Comparison of ENCODE assay signal across 17 cellular contexts in genomic region chr17:71413935-71414334, GRCh38.
DNase-seq lines count a peak whose midpoint lies in the region; ATAC-seq, FAIRE-seq and TF ChIP-seq lines count a peak whose summit lies in the region.
"Had no signal": no experiment of that assay in that cellular context is flagged by ENCODE, and none has a peak within 500 bp of the region (broad histone marks: within the 10 kb centered on the region; RNA-seq: fewer than 3 reads in every experiment).

No MANE protein-coding gene starts in this region.

- no peak overlapping the region for H3K27ac Mint-ChIP-seq in activated T-helper 2 cell treated with anti-CD3 and anti-CD28 coated beads, Interferon-gamma antibody, Interleukin-2, Interleukin-4, amounts not matched to agents 10 μg/mL and 5 μg/mL and 100 μg/mL, durations not matched to agents 14 hours and 24 hours and 36 hours

- no peaks in the 10 kb centered on the region for H4K20me1 ChIP-seq in HCT116 (ENCODE audit: insufficient read depth)

- H3K36me3 ChIP-seq in HCT116 (ENCODE audit: control insufficient read depth in 1 of 2, insufficient read depth in 2 of 2, low read length in 2 of 2), result peaks cover 0 to 9% of the 10 kb centered on the region in 2 experiments; a peak in 1 of 4 replicates
- H3K36me3 ChIP-seq: HAP-1 had no signal

- H3K4me1 ChIP-seq in A549 (peaks cover 36% of the 10 kb centered on the region), HCT116 (ENCODE audit: control insufficient read depth in 1 of 2, insufficient read depth in 2 of 2, low read length in 2 of 2) (peaks cover 9 to 36% of the 10 kb centered on the region in 2 experiments; a peak in 3 of 4 replicates)
- H3K4me1 ChIP-seq: HAP-1 had no signal

- H3K36me3 Mint-ChIP-seq in activated T-helper 2 cell treated with anti-CD3 and anti-CD28 coated beads, Interferon-gamma antibody, Interleukin-2, Interleukin-4, amounts not matched to agents 10 μg/mL and 5 μg/mL and 100 μg/mL, durations not matched to agents 14 hours and 24 hours and 36 hours (ENCODE audit: low read depth), result no peaks in the 10 kb centered on the region

- CTCF ChIA-PET in A549 (lab: Yijun Ruan, JAX) (interaction anchor here (1.0 to 1.7 kb wide), 2 partner anchors 10 to 75 kb away, joined by 4 read pairs; no protein-coding TSS in a partner anchor), HCT116 (lab: Charles Lee) (no interaction called here)

- no TSS peak for BruUV-seq in HCT116 (replicated peaks; lab: Mats Ljungman, UMichigan)

- ATAC-seq in A549, result no peak
- no peak for ATAC-seq in HCT116
- no peak for ATAC-seq in HG03520 (IDR thresholded peaks at IDR 0.05; ENCODE audit: unreplicated experiment)

- no peaks in the 10 kb centered on the region for H3K4me1 Mint-ChIP-seq in activated T-helper 2 cell treated with anti-CD3 and anti-CD28 coated beads, Interferon-gamma antibody, Interleukin-2, Interleukin-4, amounts not matched to agents 10 μg/mL and 5 μg/mL and 100 μg/mL, durations not matched to agents 14 hours and 24 hours and 36 hours (ENCODE audit: low read depth)

- H2AFZ ChIP-seq in HCT116 (ENCODE audit: low read depth, low read length, poor library complexity, severe bottlenecking), result peak overlapping the region; percentile 2

- POLR2A ChIA-PET in A549 (lab: Yijun Ruan, JAX) (interaction anchor here (1.0 kb wide), 1 partner anchor 27 kb away, joined by 3 read pairs; no protein-coding TSS in a partner anchor), HCT116 (lab: Charles Lee) (interaction anchor here (2.3 kb wide), 1 partner anchor 27 kb away, joined by 8 read pairs; no protein-coding TSS in a partner anchor)

- H3K27me3 Mint-ChIP-seq in activated T-helper 2 cell treated with anti-CD3 and anti-CD28 coated beads, Interferon-gamma antibody, Interleukin-2, Interleukin-4, amounts not matched to agents 10 μg/mL and 5 μg/mL and 100 μg/mL, durations not matched to agents 14 hours and 24 hours and 36 hours (ENCODE audit: low read depth), result no peaks in the 10 kb centered on the region

- no peak for TF ChIP-seq EP300 in A549 (IDR thresholded peaks at IDR 0.05)

- TF ChIP-seq POLR2A in A549 (IDR thresholded peaks at IDR 0.05; ENCODE audit: low read length) (no peak), HCT116 (IDR thresholded peaks at IDR 0.05; ENCODE audit: borderline replicate concordance, extremely low read depth, insufficient read depth, insufficient read length) (no peak), Raji (IDR thresholded peaks at IDR 0.05; ENCODE audit: insufficient read depth, low read depth, low read length) (0 out of 2 replicates have a peak, but pooled peaks have one; percentile 27)

- DNase-seq in A549 (ENCODE audit: low read depth in 1 of 2, low spot score in 1 of 2) (no peak), HCT116 (ENCODE audit: low read depth, low spot score) (no peak), epithelial cell of esophagus (ENCODE audit: low read depth) (peak; percentile 25), hippocampal formation (lab: John Stamatoyannopoulos, UW) (no peak), epidermal melanocyte (ENCODE audit: insufficient read length, low spot score) (no peak)
- no peak for DNase-seq in activated T-helper 2 cell treated with anti-CD3 and anti-CD28 coated beads, Interferon-gamma antibody, Interleukin-2, Interleukin-4, amounts not matched to agents 10 μg/mL and 5 μg/mL and 100 μg/mL, durations not matched to agents 14 hours and 24 hours and 36 hours (ENCODE audit: low spot score)
- DNase-seq: C1 segment of cervical spinal cord, DMS 273 treated with DMSO at 0.1 percent for 48 hours, KBM-7, NCI-H1092, NCI-H146, NCI-H524 treated with DMSO at 0.1 percent for 48 hours had no signal

- H3K79me2 ChIP-seq in HCT116 (ENCODE audit: insufficient read depth, low read length), result no peaks in the 10 kb centered on the region

- TF ChIP-seq CTCF in A549 (IDR thresholded peaks at IDR 0.05) (no peak), HCT116 (IDR thresholded peaks at IDR 0.05 in 2 of 3, conservative IDR thresholded peaks at IDR 0.05 in 1 of 3; ENCODE audit: borderline replicate concordance in 1 of 3, insufficient read depth in 1 of 3, low read depth in 2 of 3, low read length in 2 of 3) (no peak), epithelial cell of esophagus (IDR thresholded peaks at IDR 0.05; ENCODE audit: insufficient read depth, low read depth, low read length, missing control alignments) (no peak)

- no peak overlapping the region for H3K4me3 Mint-ChIP-seq in activated T-helper 2 cell treated with anti-CD3 and anti-CD28 coated beads, Interferon-gamma antibody, Interleukin-2, Interleukin-4, amounts not matched to agents 10 μg/mL and 5 μg/mL and 100 μg/mL, durations not matched to agents 14 hours and 24 hours and 36 hours (ENCODE audit: low read depth)

- no peaks in the 10 kb centered on the region for H3K27me3 ChIP-seq in HCT116 (ENCODE audit: insufficient read depth, low read length)

- no peaks in the 10 kb centered on the region for H3K9me2 ChIP-seq in HCT116 (ENCODE audit: insufficient read depth)

- 86% methylated on average over 2 of the region's 2 CpGs for WGBS in A549 (ENCODE audit: missing lambda C conversion rate)

- no peak for FAIRE-seq in A549 (lab: Jason Lieb, UNC)
- FAIRE-seq: A204.1 had no signal

- RAD21 ChIA-PET in HCT116 (lab: Charles Lee; ENCODE audit: low non-redundant PET in 1 of 2, low total read pairs in 2 of 2, uncharacterized antibody in 2 of 2, unreplicated experiment in 2 of 2), result interaction anchor here (0.6 to 1.4 kb wide), 2 partner anchors 27 to 59 kb away, joined by 3 to 4 read pairs; no protein-coding TSS in a partner anchor

- intact Hi-C loops in HCT116 (cut with micrococcal nuclease), result loop anchor here (1.0 to 10.0 kb wide), 2 partner anchors 10 to 339 kb away; no protein-coding TSS in a partner anchor
- intact Hi-C loops in activated T-helper 2 cell treated with anti-CD3 and anti-CD28 coated beads, Interferon-gamma antibody, Interleukin-2, Interleukin-4, amounts not matched to agents 10 μg/mL and 5 μg/mL and 100 μg/mL, durations not matched to agents 14 hours and 24 hours and 36 hours (cut with micrococcal nuclease), result no loop called here

- H3K9me3 ChIP-seq in A549 (peaks cover 2% of the 10 kb centered on the region; the same call in 1 of the 3 replicates), HCT116 (ENCODE audit: control insufficient read depth in 1 of 2, insufficient read depth in 1 of 2, low read depth in 1 of 2, low read length in 2 of 2) (peaks cover 0 to 10% of the 10 kb centered on the region in 2 experiments; a peak in 1 of 4 replicates)
- H3K9me3 ChIP-seq: HAP-1 had no signal

- H3K4me2 ChIP-seq in A549 (peak overlapping the region; percentile 66; the same call in 1 of the 3 replicates), HCT116 (ENCODE audit: low read length) (peak overlapping the region; percentile 57; the same call in 1 of the 2 replicates)

- H3K4me3 ChIP-seq in A549 (no peak overlapping the region), HCT116 (replicated peaks in 1 of 2; ENCODE audit: low read depth in 1 of 2, low read length in 2 of 2) (no peak overlapping the region), epithelial cell of esophagus (ENCODE audit: low read length) (no peak overlapping the region)
- H3K4me3 ChIP-seq: HAP-1 had no signal

- peaks cover 10% of the 10 kb centered on the region for H3K9me3 Mint-ChIP-seq in activated T-helper 2 cell treated with anti-CD3 and anti-CD28 coated beads, Interferon-gamma antibody, Interleukin-2, Interleukin-4, amounts not matched to agents 10 μg/mL and 5 μg/mL and 100 μg/mL, durations not matched to agents 14 hours and 24 hours and 36 hours

- peak overlapping the region; percentile 70 to 84 for H3K27ac ChIP-seq in A549
- H3K27ac ChIP-seq in HCT116 (ENCODE audit: low read depth, low read length), result no peak overlapping the region
- H3K27ac ChIP-seq: RWPE1 had no signal

- no peak overlapping the region; the same call in 1 of the 2 replicates for H3K9ac ChIP-seq in HCT116 (ENCODE audit: low read length)

- no peak for TF ChIP-seq RAD21 in A549 (conservative IDR thresholded peaks at IDR 0.05 in 1 of 2, IDR thresholded peaks at IDR 0.05 in 1 of 2)
- no peak for TF ChIP-seq RAD21 in HCT116 (IDR thresholded peaks at IDR 0.05; ENCODE audit: low read depth)

TF ChIP-seq in A549, 52 proteins besides CTCF, POLR2A, EP300 and RAD21 (continues in another document):
- TF ChIP-seq HOXB5 (CRISPR knock-in tag; IDR thresholded peaks at IDR 0.05) (no peak), FOSL2 (IDR thresholded peaks at IDR 0.05) (no peak), FOSL2 (CRISPR knock-in tag; IDR thresholded peaks at IDR 0.05) (no peak), BHLHE40 (IDR thresholded peaks at IDR 0.05; ENCODE audit: low read depth, low read length) (no peak), JUN (IDR thresholded peaks at IDR 0.05) (no peak)

TF ChIP-seq in HCT116, 20 proteins besides CTCF, POLR2A, EP300 and RAD21 (continues in another document):
- TF ChIP-seq MAX (IDR thresholded peaks at IDR 0.05) (no peak), ZFX (IDR thresholded peaks at IDR 0.05) (no peak), CEBPB (IDR thresholded peaks at IDR 0.05; ENCODE audit: low read depth) (no peak), EZH2phosphoT487 (IDR thresholded peaks at IDR 0.05; ENCODE audit: borderline replicate concordance) (no peak), REST (IDR thresholded peaks at IDR 0.05; ENCODE audit: low read depth) (no peak), CBX3 (IDR thresholded peaks at IDR 0.05; ENCODE audit: low read depth) (no peak)
